ENCODE assay signal across 18 cellular contexts in the genomic region with DNA sequence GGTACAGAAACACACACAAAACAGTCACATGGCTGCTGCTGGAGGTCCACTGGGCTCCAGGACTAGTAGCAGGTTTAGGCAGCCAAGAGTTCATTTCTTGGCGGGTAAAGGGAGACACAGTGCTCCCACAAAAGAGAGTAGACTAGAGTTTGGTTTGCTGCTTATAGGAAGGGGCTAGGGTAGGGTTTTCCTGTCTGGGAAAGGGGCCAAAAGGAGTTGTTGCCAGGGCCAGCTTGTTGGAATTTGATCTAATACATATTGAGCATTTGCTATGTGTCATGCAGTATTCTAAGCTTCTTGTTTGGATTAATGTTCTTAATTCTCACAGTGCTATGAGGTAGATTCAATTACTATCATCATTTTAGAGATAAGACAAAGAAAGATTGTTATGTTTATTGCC.
A peak's percentile ranks its signal among the peaks of the same experiment; 100 is the strongest.
DNase-seq lines count a peak whose midpoint lies in the region; ATAC-seq, FAIRE-seq and TF ChIP-seq lines count a peak whose summit lies in the region.
"Had no signal": no experiment of that assay in that cellular context is flagged by ENCODE, and none has a peak within 500 bp of the region (broad histone marks: within the 10 kb centered on the region; RNA-seq: fewer than 3 reads in every experiment).

No MANE protein-coding gene starts in this region.

- no peaks in the 10 kb centered on the region for H3K36me3 ChIP-seq in mammary epithelial cell (ENCODE audit: insufficient read depth, low read length)
- no peaks in the 10 kb centered on the region for H3K36me3 ChIP-seq in SK-N-MC (ENCODE audit: insufficient read depth, low read length)
- H3K36me3 ChIP-seq in small intestine (ENCODE audit: control insufficient read depth in 2 of 2, insufficient read depth in 2 of 2, low read length in 2 of 2) = no peaks in the 10 kb centered on the region
- no peaks in the 10 kb centered on the region for H3K36me3 ChIP-seq in right lobe of liver
- H3K36me3 ChIP-seq: SJSA1 had no signal

- H3K4me3 ChIP-seq in mammary epithelial cell (replicated peaks in 1 of 3; ENCODE audit: insufficient read depth in 1 of 3, low read depth in 2 of 3, low read length in 3 of 3) = no peak overlapping the region
- H3K4me3 ChIP-seq in SK-N-MC = no peak overlapping the region
- no peak overlapping the region for H3K4me3 ChIP-seq in fibroblast of the aortic adventitia (ENCODE audit: low read depth, low read length)
- no peak overlapping the region for H3K4me3 ChIP-seq in small intestine (ENCODE audit: low read depth in 1 of 2, low read length in 2 of 2)
- H3K4me3 ChIP-seq in right lobe of liver = no peak overlapping the region
- H3K4me3 ChIP-seq: SJSA1 had no signal

- no peak for FAIRE-seq in small intestine (lab: Jason Lieb, UNC)
- FAIRE-seq: A204.1 had no signal

- no peaks in the 10 kb centered on the region for H3K36me3 Mint-ChIP-seq in MCF 10A (ENCODE audit: insufficient read depth, unreplicated experiment)

- TF ChIP-seq CTCF in MCF 10A (IDR thresholded peaks at IDR 0.05; ENCODE audit: unreplicated experiment) (no peak), mammary epithelial cell (conservative IDR thresholded peaks at IDR 0.05 in 1 of 2, IDR thresholded peaks at IDR 0.05 in 1 of 2; ENCODE audit: extremely low read depth in 1 of 2, insufficient read depth in 1 of 2, low read depth in 1 of 2, low read length in 2 of 2) (no peak), fibroblast of the aortic adventitia (IDR thresholded peaks at IDR 0.05; ENCODE audit: insufficient read depth, low read length) (no peak), right lobe of liver (IDR thresholded peaks at IDR 0.05) (no peak)

- H3K27ac ChIP-seq in mammary epithelial cell (ENCODE audit: insufficient read depth, low read depth, low read length) (no peak overlapping the region), SK-N-MC (0 out of 2 replicates have a peak overlapping the region, but pooled peaks have one; percentile 38), small intestine (ENCODE audit: low read depth in 1 of 2, low read length in 1 of 2) (no peak overlapping the region), right lobe of liver (no peak overlapping the region)
- H3K27ac ChIP-seq: SJSA1 had no signal

- DNase-seq in MCF 10A (ENCODE audit: unreplicated experiment) (peak; percentile 21), mammary epithelial cell (no peak), SK-N-MC (ENCODE audit: low read depth, low spot score) (no peak), fibroblast of the aortic adventitia (ENCODE audit: low read depth) (peak; percentile 9), small intestine (peak; percentile 11), OCI-M2 (lab: John Stamatoyannopoulos, UW; ENCODE audit: unreplicated experiment) (no peak), right lobe of liver (no peak)
- DNase-seq: Caco-2; CD4-positive, alpha-beta T cell; NCI-H1092 treated with DMSO at 0.1 percent for 48 hours; NCI-H146; NCI-H2029 treated with DMSO at 0.1 percent for 48 hours; NCI-H510A treated with DMSO at 0.1 percent for 48 hours; NCI-H82 had no signal

- H3K9me3 Mint-ChIP-seq in MCF 10A (ENCODE audit: unreplicated experiment) = peaks cover 16% of the 10 kb centered on the region
- H3K9me3 Mint-ChIP-seq: CD4-positive, alpha-beta T cell had no signal

- H3K4me2 ChIP-seq in mammary epithelial cell (ENCODE audit: insufficient read depth, low read depth, low read length) = no peak overlapping the region

- H3K4me1 Mint-ChIP-seq in MCF 10A (ENCODE audit: insufficient read depth, unreplicated experiment) = peaks cover 5% of the 10 kb centered on the region

- H4K20me1 ChIP-seq in mammary epithelial cell (ENCODE audit: insufficient read depth, low read length) = no peaks in the 10 kb centered on the region

- intact Hi-C loops in MCF 10A (cut with micrococcal nuclease) (no loop called here), mammary epithelial cell (cut with micrococcal nuclease) (no loop called here), right lobe of liver (cut with DNase I) (no loop called here)

- dilution Hi-C loops in mammary epithelial cell (cut with HindIII; ENCODE audit: low sequenced_read_pairs) = no loop called here

- in situ Hi-C loops in mammary epithelial cell (cut with MboI; ENCODE audit: low sequenced_read_pairs in 2 of 2) = loop anchor here in 1 of 2 donors (10.0 kb wide), 1 partner anchor 171 kb away; no protein-coding TSS in a partner anchor

- H3K9ac ChIP-seq in mammary epithelial cell (ENCODE audit: insufficient read depth, low read length) (no peak overlapping the region), SK-N-MC (ENCODE audit: insufficient read length) (no peak overlapping the region)

- no peaks in the 10 kb centered on the region for H3K79me2 ChIP-seq in mammary epithelial cell (ENCODE audit: insufficient read depth, low read length)

- BruUV-seq in MCF 10A (replicated peaks; lab: Mats Ljungman, UMichigan) (no TSS peak), mammary epithelial cell (replicated peaks; lab: Mats Ljungman, UMichigan) (no TSS peak)

- peaks cover 12% of the 10 kb centered on the region for H3K27me3 Mint-ChIP-seq in MCF 10A (ENCODE audit: insufficient read depth, unreplicated experiment)
- H3K27me3 Mint-ChIP-seq: CD4-positive, alpha-beta T cell had no signal

- POLR2A ChIA-PET in MCF 10A (lab: Yijun Ruan, JAX) = no interaction called here

- H3K4me3 Mint-ChIP-seq in MCF 10A (ENCODE audit: unreplicated experiment) = no peak overlapping the region
- H3K4me3 Mint-ChIP-seq: CD4-positive, alpha-beta T cell had no signal

- no peaks in the 10 kb centered on the region for H3K9me3 ChIP-seq in mammary epithelial cell (replicated peaks; ENCODE audit: insufficient read depth, low read length)
- H3K9me3 ChIP-seq in SK-N-MC (ENCODE audit: low read depth, low read length) = peaks cover 2% of the 10 kb centered on the region; the same call in 1 of the 2 replicates
- H3K9me3 ChIP-seq in small intestine (ENCODE audit: control insufficient read depth, low read depth) = no peaks in the 10 kb centered on the region
- H3K9me3 ChIP-seq in right lobe of liver = no peaks in the 10 kb centered on the region
- H3K9me3 ChIP-seq: Caco-2, SJSA1 had no signal

- no peaks in the 10 kb centered on the region for H3K4me1 ChIP-seq in mammary epithelial cell (ENCODE audit: insufficient read depth, low read length)
- peaks cover under 1 to 3% of the 10 kb centered on the region in 2 donors for H3K4me1 ChIP-seq in small intestine (ENCODE audit: control insufficient read depth in 2 of 2, insufficient read depth in 1 of 2, low read depth in 1 of 2, low read length in 1 of 2)
- no peaks in the 10 kb centered on the region for H3K4me1 ChIP-seq in right lobe of liver
- H3K4me1 ChIP-seq: Caco-2, SJSA1 had no signal

- no peak overlapping the region for H2AFZ ChIP-seq in mammary epithelial cell (ENCODE audit: low read depth, low read length)

- CTCF ChIA-PET in MCF 10A (lab: Yijun Ruan, JAX) (no interaction called here), mammary epithelial cell (lab: Charles Lee; ENCODE audit: low non-redundant PET) (interaction anchor here (0.7 kb wide), 1 partner anchor 10 kb away, joined by 3 read pairs; no protein-coding TSS in a partner anchor)

- H3K27me3 ChIP-seq in mammary epithelial cell (ENCODE audit: insufficient read depth, low read length) (no peaks in the 10 kb centered on the region), small intestine (ENCODE audit: control insufficient read depth in 2 of 2, insufficient read depth in 2 of 2, low read length in 2 of 2) (no peaks in the 10 kb centered on the region), right lobe of liver (no peaks in the 10 kb centered on the region)
- H3K27me3 ChIP-seq: SJSA1 had no signal

- ATAC-seq in GM21737 (IDR thresholded peaks at IDR 0.05; ENCODE audit: unreplicated experiment) = no peak
- no peak for ATAC-seq in right lobe of liver
- ATAC-seq: Panc1 had no signal

- no peak for TF ChIP-seq POLR2A in right lobe of liver (IDR thresholded peaks at IDR 0.05)

- H3K27ac Mint-ChIP-seq in MCF 10A (ENCODE audit: low read depth, unreplicated experiment) = no peak overlapping the region
- H3K27ac Mint-ChIP-seq: CD4-positive, alpha-beta T cell had no signal

- 67% methylated on average over 1 of the region's 1 CpG for WGBS in mammary epithelial cell (ENCODE audit: low coverage, missing lambda C conversion rate)
- 69 to 87% (median 81%) methylated on average over 1 of the region's 1 CpG for WGBS in small intestine, 3 donors
- 86% methylated on average over 1 of the region's 1 CpG for WGBS in right lobe of liver (ENCODE audit: insufficient coverage, low coverage, low lambda C conversion rate, missing lambda C conversion rate)

Comparison
In these comparisons a context has a peak if more than half of its experiments do, and no peak if none do; other contexts are left out.
1. DNase-seq: peak in MCF 10A (single experiment), fibroblast of the aortic adventitia (single experiment) and small intestine (single experiment); none in mammary epithelial cell (single experiment), SK-N-MC (single experiment), OCI-M2 (single experiment) and right lobe of liver (0 of 3).